Comparison of ENCODE assay signal across 2 cellular contexts in the genomic region with DNA sequence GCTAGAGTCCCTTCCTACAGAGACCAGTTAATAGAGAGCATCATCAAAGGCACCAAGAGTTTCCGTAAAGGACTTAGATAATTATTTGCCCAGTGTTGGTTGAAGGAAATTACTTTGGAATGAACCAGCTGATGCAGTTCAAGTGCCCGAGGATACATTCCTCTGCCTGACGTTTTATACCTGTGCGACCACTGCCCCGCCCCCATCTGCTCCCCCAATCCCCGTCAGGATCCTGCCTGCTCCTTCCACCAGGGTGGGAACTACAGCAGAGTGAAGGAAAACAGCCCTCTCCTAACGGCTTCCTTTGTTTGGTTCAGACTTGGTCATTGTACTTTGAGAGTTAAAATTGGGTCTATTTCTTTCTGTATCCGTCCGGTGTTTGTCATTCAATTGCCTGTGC.
TF ChIP-seq lines count a peak whose summit lies in the region.

No MANE protein-coding gene starts in this region.

TF ChIP-seq in GM23338, 12 proteins besides CTCF, POLR2A, EP300 and RAD21 (continued from another document):
- TF ChIP-seq STAT1 (IDR thresholded peaks at IDR 0.05; ENCODE audit: unreplicated experiment): no peak
- TF ChIP-seq JUNB (IDR thresholded peaks at IDR 0.05; ENCODE audit: unreplicated experiment): no peak
- TF ChIP-seq EZH2 (IDR thresholded peaks at IDR 0.05; ENCODE audit: low read depth, unreplicated experiment): no peak
- TF ChIP-seq, protein P1, sequence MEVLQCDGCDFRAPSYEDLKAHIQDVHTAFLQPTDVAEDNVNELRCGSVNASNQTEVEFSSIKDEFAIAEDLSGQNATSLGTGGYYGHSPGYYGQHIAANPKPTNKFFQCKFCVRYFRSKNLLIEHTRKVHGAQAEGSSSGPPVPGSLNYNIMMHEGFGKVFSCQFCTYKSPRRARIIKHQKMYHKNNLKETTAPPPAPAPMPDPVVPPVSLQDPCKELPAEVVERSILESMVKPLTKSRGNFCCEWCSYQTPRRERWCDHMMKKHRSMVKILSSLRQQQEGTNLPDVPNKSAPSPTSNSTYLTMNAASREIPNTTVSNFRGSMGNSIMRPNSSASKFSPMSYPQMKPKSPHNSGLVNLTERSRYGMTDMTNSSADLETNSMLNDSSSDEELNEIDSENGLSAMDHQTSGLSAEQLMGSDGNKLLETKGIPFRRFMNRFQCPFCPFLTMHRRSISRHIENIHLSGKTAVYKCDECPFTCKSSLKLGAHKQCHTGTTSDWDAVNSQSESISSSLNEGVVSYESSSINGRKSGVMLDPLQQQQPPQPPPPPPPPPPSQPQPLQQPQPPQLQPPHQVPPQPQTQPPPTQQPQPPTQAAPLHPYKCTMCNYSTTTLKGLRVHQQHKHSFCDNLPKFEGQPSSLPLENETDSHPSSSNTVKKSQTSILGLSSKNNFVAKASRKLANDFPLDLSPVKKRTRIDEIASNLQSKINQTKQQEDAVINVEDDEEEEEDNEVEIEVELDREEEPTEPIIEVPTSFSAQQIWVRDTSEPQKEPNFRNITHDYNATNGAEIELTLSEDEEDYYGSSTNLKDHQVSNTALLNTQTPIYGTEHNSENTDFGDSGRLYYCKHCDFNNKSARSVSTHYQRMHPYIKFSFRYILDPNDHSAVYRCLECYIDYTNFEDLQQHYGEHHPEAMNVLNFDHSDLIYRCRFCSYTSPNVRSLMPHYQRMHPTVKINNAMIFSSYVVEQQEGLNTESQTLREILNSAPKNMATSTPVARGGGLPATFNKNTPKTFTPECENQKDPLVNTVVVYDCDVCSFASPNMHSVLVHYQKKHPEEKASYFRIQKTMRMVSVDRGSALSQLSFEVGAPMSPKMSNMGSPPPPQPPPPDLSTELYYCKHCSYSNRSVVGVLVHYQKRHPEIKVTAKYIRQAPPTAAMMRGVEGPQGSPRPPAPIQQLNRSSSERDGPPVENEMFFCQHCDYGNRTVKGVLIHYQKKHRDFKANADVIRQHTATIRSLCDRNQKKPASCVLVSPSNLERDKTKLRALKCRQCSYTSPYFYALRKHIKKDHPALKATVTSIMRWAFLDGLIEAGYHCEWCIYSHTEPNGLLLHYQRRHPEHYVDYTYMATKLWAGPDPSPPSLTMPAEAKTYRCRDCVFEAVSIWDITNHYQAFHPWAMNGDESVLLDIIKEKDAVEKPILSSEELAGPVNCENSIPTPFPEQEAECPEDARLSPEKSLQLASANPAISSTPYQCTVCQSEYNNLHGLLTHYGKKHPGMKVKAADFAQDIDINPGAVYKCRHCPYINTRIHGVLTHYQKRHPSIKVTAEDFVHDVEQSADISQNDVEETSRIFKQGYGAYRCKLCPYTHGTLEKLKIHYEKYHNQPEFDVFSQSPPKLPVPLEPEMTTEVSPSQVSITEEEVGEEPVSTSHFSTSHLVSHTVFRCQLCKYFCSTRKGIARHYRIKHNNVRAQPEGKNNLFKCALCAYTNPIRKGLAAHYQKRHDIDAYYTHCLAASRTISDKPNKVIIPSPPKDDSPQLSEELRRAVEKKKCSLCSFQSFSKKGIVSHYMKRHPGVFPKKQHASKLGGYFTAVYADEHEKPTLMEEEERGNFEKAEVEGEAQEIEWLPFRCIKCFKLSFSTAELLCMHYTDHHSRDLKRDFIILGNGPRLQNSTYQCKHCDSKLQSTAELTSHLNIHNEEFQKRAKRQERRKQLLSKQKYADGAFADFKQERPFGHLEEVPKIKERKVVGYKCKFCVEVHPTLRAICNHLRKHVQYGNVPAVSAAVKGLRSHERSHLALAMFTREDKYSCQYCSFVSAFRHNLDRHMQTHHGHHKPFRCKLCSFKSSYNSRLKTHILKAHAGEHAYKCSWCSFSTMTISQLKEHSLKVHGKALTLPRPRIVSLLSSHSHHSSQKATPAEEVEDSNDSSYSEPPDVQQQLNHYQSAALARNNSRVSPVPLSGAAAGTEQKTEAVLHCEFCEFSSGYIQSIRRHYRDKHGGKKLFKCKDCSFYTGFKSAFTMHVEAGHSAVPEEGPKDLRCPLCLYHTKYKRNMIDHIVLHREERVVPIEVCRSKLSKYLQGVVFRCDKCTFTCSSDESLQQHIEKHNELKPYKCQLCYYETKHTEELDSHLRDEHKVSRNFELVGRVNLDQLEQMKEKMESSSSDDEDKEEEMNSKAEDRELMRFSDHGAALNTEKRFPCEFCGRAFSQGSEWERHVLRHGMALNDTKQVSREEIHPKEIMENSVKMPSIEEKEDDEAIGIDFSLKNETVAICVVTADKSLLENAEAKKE (CRISPR knock-in tag; IDR thresholded peaks at IDR 0.05): no peak
- no peak for TF ChIP-seq EZH2phosphoT487 (IDR thresholded peaks at IDR 0.05; ENCODE audit: unreplicated experiment)
- no peak for TF ChIP-seq CREB1 (CRISPR knock-in tag; IDR thresholded peaks at IDR 0.05; ENCODE audit: low read depth)

TF ChIP-seq in WTC11, 78 proteins besides CTCF, POLR2A, EP300 and RAD21 (continued from another document):
- TF ChIP-seq ZNF317 (CRISPR knock-in tag; IDR thresholded peaks at IDR 0.05; ENCODE audit: borderline replicate concordance, low read depth) (no peak), SOX15 (CRISPR knock-in tag; IDR thresholded peaks at IDR 0.05) (no peak), ESRRA (CRISPR knock-in tag; IDR thresholded peaks at IDR 0.05; ENCODE audit: borderline replicate concordance) (no peak), ZBTB21 (CRISPR knock-in tag; IDR thresholded peaks at IDR 0.05; ENCODE audit: borderline replicate concordance) (no peak), TEAD1 (CRISPR knock-in tag; IDR thresholded peaks at IDR 0.05) (no peak)
- TF ChIP-seq, protein P2, sequence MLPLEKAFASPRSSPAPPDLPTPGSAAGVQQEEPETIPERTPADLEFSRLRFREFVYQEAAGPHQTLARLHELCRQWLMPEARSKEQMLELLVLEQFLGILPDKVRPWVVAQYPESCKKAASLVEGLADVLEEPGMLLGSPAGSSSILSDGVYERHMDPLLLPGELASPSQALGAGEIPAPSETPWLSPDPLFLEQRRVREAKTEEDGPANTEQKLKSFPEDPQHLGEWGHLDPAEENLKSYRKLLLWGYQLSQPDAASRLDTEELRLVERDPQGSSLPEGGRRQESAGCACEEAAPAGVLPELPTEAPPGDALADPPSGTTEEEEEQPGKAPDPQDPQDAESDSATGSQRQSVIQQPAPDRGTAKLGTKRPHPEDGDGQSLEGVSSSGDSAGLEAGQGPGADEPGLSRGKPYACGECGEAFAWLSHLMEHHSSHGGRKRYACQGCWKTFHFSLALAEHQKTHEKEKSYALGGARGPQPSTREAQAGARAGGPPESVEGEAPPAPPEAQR (CRISPR knock-in tag; IDR thresholded peaks at IDR 0.05): no peak
